9 cellular contexts compared by ENCODE assay signal in genomic region chr7:102933763-102934162, GRCh38. TPM values are rescaled to one million over a fixed set of nuclear protein-coding genes. Genes with fewer than 3 reads are reported as not detected.
DNase-seq lines count a peak whose midpoint lies in the region; ATAC-seq and TF ChIP-seq lines count a peak whose summit lies in the region.
"Had no signal": no experiment of that assay in that cellular context is flagged by ENCODE, and none has a peak within 500 bp of the region (broad histone marks: within the 10 kb centered on the region; RNA-seq: fewer than 3 reads in every experiment).

No MANE protein-coding gene starts in this region.

- intact Hi-C loops in lower lobe of right lung (cut with DNase I) (no loop called here), testis (cut with DNase I; ENCODE audit: low total_unique reads) (no loop called here)
- intact Hi-C loops in activated CD4-positive, alpha-beta T cell treated with anti-CD3 and anti-CD28 coated beads, Interleukin-2, amount 10 ng/mL, durations not matched to agents 24 days and 14 days (cut with micrococcal nuclease): no loop called here

- H3K27ac ChIP-seq in lower lobe of right lung: peak overlapping the region; percentile 46
- H3K27ac ChIP-seq in testis: peak overlapping the region; percentile 69 to 72
- H3K27ac ChIP-seq: VCaP had no signal

- TF ChIP-seq CTCF in epithelial cell of esophagus (IDR thresholded peaks at IDR 0.05; ENCODE audit: insufficient read depth, low read depth, low read length, missing control alignments) (no peak), lower lobe of right lung (IDR thresholded peaks at IDR 0.05) (no peak), testis (IDR thresholded peaks at IDR 0.05) (no peak)

- no peaks in the 10 kb centered on the region for H3K9me3 ChIP-seq in lower lobe of right lung
- H3K9me3 ChIP-seq in testis: no peaks in the 10 kb centered on the region

- H3K27me3 ChIP-seq in lower lobe of right lung (ENCODE audit: low read depth): no peaks in the 10 kb centered on the region
- H3K27me3 ChIP-seq in testis: no peaks in the 10 kb centered on the region

- no peaks in the 10 kb centered on the region for H3K4me1 Mint-ChIP-seq in activated CD4-positive, alpha-beta T cell treated with anti-CD3 and anti-CD28 coated beads, Interleukin-2, amount 10 ng/mL, durations not matched to agents 24 days and 14 days

- TF ChIP-seq POLR2A in testis (IDR thresholded peaks at IDR 0.05): no peak

- no peak overlapping the region for H3K27ac Mint-ChIP-seq in activated CD4-positive, alpha-beta T cell treated with anti-CD3 and anti-CD28 coated beads, Interleukin-2, amount 10 ng/mL, durations not matched to agents 24 days and 14 days

- H3K9me3 Mint-ChIP-seq in activated CD4-positive, alpha-beta T cell treated with anti-CD3 and anti-CD28 coated beads, Interleukin-2, amount 10 ng/mL, durations not matched to agents 24 days and 14 days: no peaks in the 10 kb centered on the region

- WGBS in testis, 2 donors: 31 to 47% methylated on average over 15 of the region's 15 CpGs

- peaks cover 12% of the 10 kb centered on the region for H3K4me1 ChIP-seq in lower lobe of right lung
- no peaks in the 10 kb centered on the region for H3K4me1 ChIP-seq in testis

- no peak overlapping the region for H3K4me3 Mint-ChIP-seq in activated CD4-positive, alpha-beta T cell treated with anti-CD3 and anti-CD28 coated beads, Interleukin-2, amount 10 ng/mL, durations not matched to agents 24 days and 14 days

- no peaks in the 10 kb centered on the region for H3K36me3 Mint-ChIP-seq in activated CD4-positive, alpha-beta T cell treated with anti-CD3 and anti-CD28 coated beads, Interleukin-2, amount 10 ng/mL, durations not matched to agents 24 days and 14 days (ENCODE audit: low read depth)

- ATAC-seq in lower lobe of right lung: peak; percentile 57 to 72

- peaks cover 3% of the 10 kb centered on the region for H3K27me3 Mint-ChIP-seq in activated CD4-positive, alpha-beta T cell treated with anti-CD3 and anti-CD28 coated beads, Interleukin-2, amount 10 ng/mL, durations not matched to agents 24 days and 14 days

- DNase-seq in LHCN-M2 (ENCODE audit: low read depth) (peak; percentile 83), epithelial cell of esophagus (ENCODE audit: low read depth) (peak; percentile 88), lower lobe of right lung (no peak), testis (peak; percentile 74), D341Med (ENCODE audit: low spot score) (no peak)
- no peak for DNase-seq in activated CD4-positive, alpha-beta T cell treated with anti-CD3 and anti-CD28 coated beads, Interleukin-2, amount 10 ng/mL, durations not matched to agents 24 days and 14 days
- DNase-seq in activated CD4-positive, CD25-positive, alpha-beta regulatory T cell treated with anti-CD3 and anti-CD28 coated beads, Interleukin-2, amount 50 U/mL, for 72 hours: no peak
- DNase-seq in activated effector memory CD4-positive, alpha-beta T cell treated with Interleukin-2 at 50 U/mL for 16 hours: no peak

- no peaks in the 10 kb centered on the region for H3K36me3 ChIP-seq in lower lobe of right lung
- no peaks in the 10 kb centered on the region for H3K36me3 ChIP-seq in testis (ENCODE audit: low read depth, missing control alignments)

- H3K4me3 ChIP-seq in epithelial cell of esophagus (ENCODE audit: low read length) (no peak overlapping the region), lower lobe of right lung (no peak overlapping the region), testis (peak overlapping the region in 1 of 2 donors; percentile 4)

RNA-seq across cellular contexts. Expression of gene LRRC17, which starts 21.0 kb away (rescaled TPM):
- total RNA-seq in LHCN-M2 (2014; rRNA removed): 1,139 and 1,308 TPM in 2 replicates
- 473 TPM for polyA plus RNA-seq in LHCN-M2 (2012)
- total RNA-seq in lower lobe of right lung: 1.5 TPM
- total RNA-seq in testis: 1 to 10 TPM; 5.8 to 9.7 TPM
- 8.2 TPM for polyA plus RNA-seq in testis (ENCODE audit: insufficient read depth, low read depth, low replicate concordance)
- not detected in 2 replicates for total RNA-seq in activated CD4-positive, alpha-beta T cell treated with anti-CD3 and anti-CD28 coated beads, Interleukin-2, amount 10 ng/mL, durations not matched to agents 24 days and 14 days

Comparison
In these comparisons a context has a peak if more than half of its experiments do, and no peak if none do; other contexts are left out.
1. DNase-seq: peak in LHCN-M2 (single experiment), epithelial cell of esophagus (single experiment) and testis (single experiment); none in lower lobe of right lung (single experiment), activated CD4-positive, alpha-beta T cell treated with anti-CD3 and anti-CD28 coated beads, Interleukin-2, amount 10 ng/mL, durations not matched to agents 24 days and 14 days (single experiment), activated CD4-positive, CD25-positive, alpha-beta regulatory T cell treated with anti-CD3 and anti-CD28 coated beads, Interleukin-2, amount 50 U/mL, for 72 hours (single experiment), activated effector memory CD4-positive, alpha-beta T cell treated with Interleukin-2 at 50 U/mL for 16 hours (single experiment) and D341Med (single experiment).
2. RNA of gene LRRC17, which starts 21.0 kb away (total RNA-seq): 1,139 to 1,308 TPM in LHCN-M2; 5.8 to 9.7 TPM in testis, 1.5 TPM in lower lobe of right lung (single experiment) and not detected in activated CD4-positive, alpha-beta T cell treated with anti-CD3 and anti-CD28 coated beads, Interleukin-2, amount 10 ng/mL, durations not matched to agents 24 days and 14 days; every median in the first group is over 100 times any median in the second.